In the genomic region with DNA sequence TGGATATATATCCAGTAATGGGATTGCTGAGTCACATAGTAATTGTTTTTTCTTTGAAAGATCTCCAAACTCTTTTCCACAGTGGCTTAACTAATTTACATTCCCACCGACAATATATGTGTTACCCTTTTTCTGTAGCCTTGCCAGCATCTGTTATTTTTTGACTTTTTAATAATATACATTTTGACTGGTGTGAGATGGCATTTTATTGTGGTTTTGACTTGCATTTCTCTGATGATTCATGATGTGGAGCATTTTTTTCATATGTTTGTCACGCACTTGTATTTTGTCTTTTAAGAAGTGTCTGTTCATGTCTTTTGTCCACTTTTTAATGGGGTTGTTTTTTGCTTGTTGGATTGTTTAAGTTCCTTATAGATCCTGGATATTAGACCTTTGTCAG, we compare ENCODE assay signal across 31 cellular contexts. TPM values are rescaled to one million over a fixed set of nuclear protein-coding genes. Genes with fewer than 3 reads are reported as not detected.
"Had no signal": no experiment of that assay in that cellular context is flagged by ENCODE, and none has a peak within 500 bp of the region (broad histone marks: within the 10 kb centered on the region; RNA-seq: fewer than 3 reads in every experiment).

No MANE protein-coding gene starts in this region.

- H3K9me3 ChIP-seq: ascending aorta, esophagus squamous epithelium, gastroesophageal sphincter, mucosa of descending colon, right lobe of liver, transverse colon had no signal

- H3K27ac ChIP-seq: ascending aorta, epithelial cell of prostate, esophagus squamous epithelium, gastroesophageal sphincter, hepatocyte, right lobe of liver, transverse colon, VCaP had no signal

- H3K36me3 ChIP-seq: ascending aorta, esophagus squamous epithelium, gastroesophageal sphincter, right lobe of liver, transverse colon had no signal

- H3K27me3 ChIP-seq: ascending aorta, esophagus squamous epithelium, gastroesophageal sphincter, hepatocyte, right lobe of liver had no signal

- DNase-seq: activated CD4-positive, alpha-beta T cell treated with anti-CD3 and anti-CD28 coated beads for 4 hours; activated CD4-positive, alpha-beta T cell treated with anti-CD3 and anti-CD28 coated beads, Interleukin-2, amount 50 U/mL, for 4 hours; activated naive CD4-positive, alpha-beta T cell; activated naive CD8-positive, alpha-beta T cell treated with anti-CD3 and anti-CD28 coated beads for 36 hours; activated T-cell treated with anti-CD3 and anti-CD28 coated beads for 4 hours; activated T-cell treated with anti-CD3 and anti-CD28 coated beads, Interleukin-2, amount 50 U/mL, for 72 hours; endodermal cell; esophagus squamous epithelium; left cardiac atrium; left ventricle myocardium superior; mucosa of descending colon; posterior cingulate gyrus; right lobe of liver; stimulated activated CD4-positive, alpha-beta T cell treated with anti-CD3 and anti-CD28 coated beads, Interleukin-2, amount 100 ng/mL, for 48 hours; stimulated activated naive CD4-positive, alpha-beta T cell treated with Interleukin-2 at 50 U/mL for 16 hours; T-helper 9 cell; transverse colon had no signal

- H3K4me1 ChIP-seq: ascending aorta, esophagus squamous epithelium, gastroesophageal sphincter, right lobe of liver, transverse colon had no signal

- H3K4me3 ChIP-seq: ascending aorta, esophagus squamous epithelium, gastroesophageal sphincter, hepatocyte, mucosa of descending colon, right lobe of liver, transverse colon had no signal

- FAIRE-seq: keratinocyte, TTC549 had no signal

RNA-seq across cellular contexts. Expression of a gene that starts 58.9 kb away (rescaled TPM):
- total RNA-seq: activated naive CD8-positive, alpha-beta T cell treated with anti-CD3 and anti-CD28 coated beads for 36 hours; activated T-cell treated with anti-CD3 and anti-CD28 coated beads, Interleukin-2, amount 50 U/mL, for 72 hours; ascending aorta; endodermal cell; esophagus squamous epithelium; hepatocyte; left cardiac atrium; left ventricle myocardium superior; lung microvascular endothelial cell; mesenteric fat pad; myocyte; natural killer cell treated with Interleukin-12 subunit alpha and Interleukin-12 subunit beta and Interleukin-15 and Interleukin-18, amount 100 ng/mL, for 72 hours; omental fat pad; renal cortical epithelial cell; right lobe of liver; skeletal muscle tissue had no signal
